Comparison of ENCODE assay signal across 23 cellular contexts in genomic region chr4:153566751-153567150, GRCh38.
A peak's percentile ranks its signal among the peaks of the same experiment; 100 is the strongest.
DNase-seq lines count a peak whose midpoint lies in the region; ATAC-seq, FAIRE-seq and TF ChIP-seq lines count a peak whose summit lies in the region.
"Had no signal": no experiment of that assay in that cellular context is flagged by ENCODE, and none has a peak within 500 bp of the region (broad histone marks: within the 10 kb centered on the region; RNA-seq: fewer than 3 reads in every experiment).

No MANE protein-coding gene starts in this region.

- intact Hi-C loops in colonic mucosa (cut with DNase I) (no loop called here), pancreas (cut with DNase I) (no loop called here)

- H3K36me3 ChIP-seq in CD4-positive, CD25-positive, alpha-beta regulatory T cell (ENCODE audit: control insufficient read depth, insufficient read depth, low read length) = peaks cover 41% of the 10 kb centered on the region
- peaks cover 8% of the 10 kb centered on the region for H3K36me3 ChIP-seq in CD8-positive, alpha-beta memory T cell (ENCODE audit: insufficient read depth, low read length)
- H3K36me3 ChIP-seq in colonic mucosa = no peaks in the 10 kb centered on the region
- no peaks in the 10 kb centered on the region for H3K36me3 ChIP-seq in pancreas
- H3K36me3 ChIP-seq: cardiac muscle cell, neural progenitor cell, thyroid gland had no signal

- WGBS in pancreas, 2 donors = 33 to 38% methylated on average over 8 of the region's 8 CpGs

- CTCF ChIA-PET in CD8-positive, alpha-beta memory T cell (lab: Charles Lee) = interaction anchor here (0.8 kb wide), 1 partner anchor 134 kb away, joined by 4 read pairs; no protein-coding TSS in a partner anchor

- no peak overlapping the region for H3K9ac ChIP-seq in colonic mucosa (ENCODE audit: low read depth in 2 of 2, low read length in 2 of 2)
- H3K9ac ChIP-seq: neural progenitor cell had no signal

- peaks cover 37 to 65% (median 52%) of the 10 kb centered on the region in 4 donors for H3K4me1 Mint-ChIP-seq in CD4-positive, CD25-positive, alpha-beta regulatory T cell
- H3K4me1 Mint-ChIP-seq in CD8-positive, alpha-beta memory T cell = peaks cover 32 to 69% (median 63%) of the 10 kb centered on the region in 3 donors

- peaks cover 0 to 4% (median 0%) of the 10 kb centered on the region in 7 donors for H3K9me3 Mint-ChIP-seq in CD4-positive, CD25-positive, alpha-beta regulatory T cell
- no peaks in the 10 kb centered on the region for H3K9me3 Mint-ChIP-seq in CD8-positive, alpha-beta memory T cell
- H3K9me3 Mint-ChIP-seq: activated CD4-positive, alpha-beta memory T cell treated with anti-CD3 and anti-CD28 coated beads, Interleukin-2, amount 10 ng/mL, durations not matched to agents 7 days and 5 days had no signal

- H3K36me3 Mint-ChIP-seq in CD4-positive, CD25-positive, alpha-beta regulatory T cell = peaks cover 47% of the 10 kb centered on the region
- H3K36me3 Mint-ChIP-seq in CD8-positive, alpha-beta memory T cell = peaks cover 4 to 71% (median 14%) of the 10 kb centered on the region in 3 donors

- no peaks in the 10 kb centered on the region for H3K9me3 ChIP-seq in CD4-positive, CD25-positive, alpha-beta regulatory T cell (ENCODE audit: control insufficient read depth in 2 of 2, low read length in 2 of 2)
- H3K9me3 ChIP-seq in CD8-positive, alpha-beta memory T cell (ENCODE audit: low read length) = no peaks in the 10 kb centered on the region
- H3K9me3 ChIP-seq in colonic mucosa (no peaks in the 10 kb centered on the region), pancreas (no peaks in the 10 kb centered on the region)
- H3K9me3 ChIP-seq: thyroid gland had no signal

- TF ChIP-seq CTCF in colonic mucosa (IDR thresholded peaks at IDR 0.05) = no peak
- TF ChIP-seq CTCF in pancreas (IDR thresholded peaks at IDR 0.05) = no peak

- no peak overlapping the region for H3K4me3 Mint-ChIP-seq in CD4-positive, CD25-positive, alpha-beta regulatory T cell
- H3K4me3 Mint-ChIP-seq in CD8-positive, alpha-beta memory T cell = no peak overlapping the region
- H3K4me3 Mint-ChIP-seq: activated CD4-positive, alpha-beta memory T cell treated with anti-CD3 and anti-CD28 coated beads, Interleukin-2, amount 10 ng/mL, durations not matched to agents 7 days and 5 days; neural progenitor cell had no signal

- peak overlapping the region; percentile 25 to 92 (median 67) for H3K27ac Mint-ChIP-seq in CD4-positive, CD25-positive, alpha-beta regulatory T cell
- H3K27ac Mint-ChIP-seq in CD8-positive, alpha-beta memory T cell = peak overlapping the region in 6 of 8 donors; percentile 12 to 88 (median 51)
- H3K27ac Mint-ChIP-seq: activated CD4-positive, alpha-beta memory T cell treated with anti-CD3 and anti-CD28 coated beads, Interleukin-2, amount 10 ng/mL, durations not matched to agents 7 days and 5 days; neural progenitor cell had no signal

- H3K27me3 Mint-ChIP-seq in CD4-positive, CD25-positive, alpha-beta regulatory T cell = no peaks in the 10 kb centered on the region
- no peaks in the 10 kb centered on the region for H3K27me3 Mint-ChIP-seq in CD8-positive, alpha-beta memory T cell
- H3K27me3 Mint-ChIP-seq: activated CD4-positive, alpha-beta memory T cell treated with anti-CD3 and anti-CD28 coated beads, Interleukin-2, amount 10 ng/mL, durations not matched to agents 7 days and 5 days had no signal

- H3K4me1 ChIP-seq in CD4-positive, CD25-positive, alpha-beta regulatory T cell (ENCODE audit: control insufficient read depth, insufficient read depth, low read length, poor library complexity, severe bottlenecking) = peaks cover 8% of the 10 kb centered on the region
- peaks cover 28% of the 10 kb centered on the region for H3K4me1 ChIP-seq in CD8-positive, alpha-beta memory T cell (ENCODE audit: insufficient read depth, low read length)
- peaks cover 7% of the 10 kb centered on the region for H3K4me1 ChIP-seq in colonic mucosa
- H3K4me1 ChIP-seq in pancreas = peaks cover 28 to 51% (median 32%) of the 10 kb centered on the region in 3 donors

- POLR2A ChIA-PET in CD8-positive, alpha-beta memory T cell (lab: Charles Lee) = no interaction called here

- ATAC-seq in CD4-positive, CD25-positive, alpha-beta regulatory T cell (ENCODE audit: low read depth in 2 of 2) = no peak
- ATAC-seq in pancreas (peak; percentile 46 to 75 (median 72)), GM21367 (IDR thresholded peaks at IDR 0.05; ENCODE audit: unreplicated experiment) (no peak)

- no peak for FAIRE-seq in pancreas (lab: Jason Lieb, UNC)
- FAIRE-seq: D721Med, frontal cortex had no signal

- no peak for DNase-seq in CD4-positive, CD25-positive, alpha-beta regulatory T cell
- no peak for DNase-seq in CD8-positive, alpha-beta memory T cell
- DNase-seq in colonic mucosa (peak; percentile 43), pancreas (peak in 5 of 6 donors; percentile 35 to 72 (median 67)), NCI-H2081 (lab: John Stamatoyannopoulos, UW) (no peak), hepatic stellate cell (ENCODE audit: low spot score) (no peak)
- DNase-seq: activated CD4-positive, alpha-beta memory T cell treated with anti-CD3 and anti-CD28 coated beads, Interleukin-2, amount 10 ng/mL, durations not matched to agents 7 days and 5 days; activated T-cell treated with anti-CD3 and anti-CD28 coated beads, Interleukin-2, amount 50 U/mL, for 48 hours; erythroblast; GDM1; HCEC 1CT; midbrain; NCI-H1417; NCI-H69; OCI-M1; SIG-M5; stimulated activated CD4-positive, alpha-beta T cell treated with anti-CD3 and anti-CD28 coated beads, Interleukin-15, amount 100 ng/mL, for 24 hours; thyroid gland had no signal

- no peak overlapping the region for H3K4me3 ChIP-seq in CD4-positive, CD25-positive, alpha-beta regulatory T cell (ENCODE audit: low read depth, low read length)
- no peak overlapping the region for H3K4me3 ChIP-seq in CD8-positive, alpha-beta memory T cell (ENCODE audit: low read length)
- no peak overlapping the region for H3K4me3 ChIP-seq in colonic mucosa
- H3K4me3 ChIP-seq in pancreas = no peak overlapping the region
- H3K4me3 ChIP-seq: cardiac muscle cell, neural progenitor cell, thyroid gland had no signal

- no peak overlapping the region for H3K27ac ChIP-seq in CD4-positive, CD25-positive, alpha-beta regulatory T cell (ENCODE audit: insufficient read depth, low read length, poor library complexity, severe bottlenecking)
- H3K27ac ChIP-seq in CD8-positive, alpha-beta memory T cell (ENCODE audit: low read depth, low read length) = no peak overlapping the region
- H3K27ac ChIP-seq in colonic mucosa = no peak overlapping the region
- peak overlapping the region in 2 of 4 donors; percentile 52 to 67 for H3K27ac ChIP-seq in pancreas
- H3K27ac ChIP-seq: cardiac muscle cell, neural progenitor cell, thyroid gland had no signal

- H3K27me3 ChIP-seq in CD4-positive, CD25-positive, alpha-beta regulatory T cell (ENCODE audit: control insufficient read depth, insufficient read depth, low read length) = no peaks in the 10 kb centered on the region
- no peaks in the 10 kb centered on the region for H3K27me3 ChIP-seq in CD8-positive, alpha-beta memory T cell (ENCODE audit: insufficient read depth, low read length, poor library complexity, severe bottlenecking)
- H3K27me3 ChIP-seq in colonic mucosa (no peaks in the 10 kb centered on the region), pancreas (no peaks in the 10 kb centered on the region)
- H3K27me3 ChIP-seq: cardiac muscle cell, neural progenitor cell, thyroid gland had no signal

Comparison
In these comparisons a context has a peak if more than half of its experiments do, and no peak if none do; other contexts are left out.
1. ATAC-seq: peak in pancreas (4 of 4); none in CD4-positive, CD25-positive, alpha-beta regulatory T cell (0 of 2) and GM21367 (single experiment).
2. DNase-seq: peak in colonic mucosa (single experiment) and pancreas (5 of 6); none in CD4-positive, CD25-positive, alpha-beta regulatory T cell (0 of 3), CD8-positive, alpha-beta memory T cell (0 of 5), NCI-H2081 (0 of 2) and hepatic stellate cell (single experiment).